In the genomic region with DNA sequence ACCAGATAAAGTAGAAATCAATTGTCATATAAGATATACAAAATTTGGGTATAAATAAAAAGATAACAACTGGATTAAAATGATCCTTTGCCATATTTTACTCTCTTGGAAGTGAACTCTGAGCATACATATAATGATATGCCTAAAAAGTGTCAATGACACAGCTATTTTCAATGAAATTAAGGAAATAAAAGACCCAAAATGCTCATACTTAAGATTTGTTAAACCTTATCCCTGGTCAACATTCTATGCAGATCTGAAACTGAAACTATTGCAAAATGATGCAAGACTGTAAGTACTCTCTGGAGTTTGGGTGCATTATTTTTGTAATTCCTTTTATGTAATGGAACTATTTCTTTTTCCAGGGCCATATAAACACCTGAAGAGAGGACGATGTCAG, we compare ENCODE assay signal across 1 cellular context.
TF ChIP-seq lines count a peak whose summit lies in the region.

No MANE protein-coding gene starts in this region.

TF ChIP-seq in WTC11, 78 proteins besides CTCF, POLR2A, EP300 and RAD21 (continued from another document):
- TF ChIP-seq, protein P1, sequence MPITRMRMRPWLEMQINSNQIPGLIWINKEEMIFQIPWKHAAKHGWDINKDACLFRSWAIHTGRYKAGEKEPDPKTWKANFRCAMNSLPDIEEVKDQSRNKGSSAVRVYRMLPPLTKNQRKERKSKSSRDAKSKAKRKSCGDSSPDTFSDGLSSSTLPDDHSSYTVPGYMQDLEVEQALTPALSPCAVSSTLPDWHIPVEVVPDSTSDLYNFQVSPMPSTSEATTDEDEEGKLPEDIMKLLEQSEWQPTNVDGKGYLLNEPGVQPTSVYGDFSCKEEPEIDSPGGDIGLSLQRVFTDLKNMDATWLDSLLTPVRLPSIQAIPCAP (CRISPR knock-in tag; IDR thresholded peaks at IDR 0.05) = no peak
- TF ChIP-seq ESRRA (CRISPR knock-in tag; IDR thresholded peaks at IDR 0.05; ENCODE audit: borderline replicate concordance) (no peak), ZNF263 (CRISPR knock-in tag; IDR thresholded peaks at IDR 0.05; ENCODE audit: low read depth) (no peak), AFF4 (CRISPR knock-in tag; IDR thresholded peaks at IDR 0.05; ENCODE audit: borderline replicate concordance) (no peak), NFE2L1 (CRISPR knock-in tag; IDR thresholded peaks at IDR 0.05) (no peak), ZNF232 (CRISPR knock-in tag; IDR thresholded peaks at IDR 0.05) (no peak)
- TF ChIP-seq, protein P2, sequence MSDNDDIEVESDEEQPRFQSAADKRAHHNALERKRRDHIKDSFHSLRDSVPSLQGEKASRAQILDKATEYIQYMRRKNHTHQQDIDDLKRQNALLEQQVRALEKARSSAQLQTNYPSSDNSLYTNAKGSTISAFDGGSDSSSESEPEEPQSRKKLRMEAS (CRISPR knock-in tag; IDR thresholded peaks at IDR 0.05) = no peak
- TF ChIP-seq, protein P3, sequence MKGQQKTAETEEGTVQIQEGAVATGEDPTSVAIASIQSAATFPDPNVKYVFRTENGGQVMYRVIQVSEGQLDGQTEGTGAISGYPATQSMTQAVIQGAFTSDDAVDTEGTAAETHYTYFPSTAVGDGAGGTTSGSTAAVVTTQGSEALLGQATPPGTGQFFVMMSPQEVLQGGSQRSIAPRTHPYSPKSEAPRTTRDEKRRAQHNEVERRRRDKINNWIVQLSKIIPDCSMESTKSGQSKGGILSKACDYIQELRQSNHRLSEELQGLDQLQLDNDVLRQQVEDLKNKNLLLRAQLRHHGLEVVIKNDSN (CRISPR knock-in tag; IDR thresholded peaks at IDR 0.05) = no peak
